18 cellular contexts compared by ENCODE assay signal in genomic region chr7:1917221-1918062, GRCh38.
DNase-seq lines count a peak whose midpoint lies in the region; ATAC-seq and TF ChIP-seq lines count a peak whose summit lies in the region.
"Had no signal": no experiment of that assay in that cellular context is flagged by ENCODE, and none has a peak within 500 bp of the region (broad histone marks: within the 10 kb centered on the region; RNA-seq: fewer than 3 reads in every experiment).

No MANE protein-coding gene starts in this region.

- peak overlapping the region; percentile 85 for H3K27ac Mint-ChIP-seq in stimulated activated naive B cell treated with anti-CD40 and anti-IgM and Interleukin-4, amounts not matched to agents 10 μg/mL and 1 μg/mL and 100 μg/mL, for 72 hours
- H3K27ac Mint-ChIP-seq: activated T-helper 17 cell treated with anti-CD3 and anti-CD28 coated beads, Interleukin-2, amount 50 U/mL, for 72 hours had no signal

- H4K20me1 ChIP-seq in PC-3 (ENCODE audit: low read length), result no peaks in the 10 kb centered on the region

- TF ChIP-seq CTCF in PC-3 (conservative IDR thresholded peaks at IDR 0.05; ENCODE audit: low read depth, low read length), result no peak

- peak; percentile 65 for DNase-seq in Right ventricle myocardium inferior (ENCODE audit: missing footprints)
- DNase-seq in cardiac septum (ENCODE audit: low spot score), result no peak
- DNase-seq in PC-3, result no peak
- DNase-seq in fibroblast of peridontal ligament (ENCODE audit: extremely low read depth), result peak; percentile 36
- no peak for DNase-seq in stimulated activated naive B cell treated with anti-CD40 and anti-IgM and Interleukin-4, amounts not matched to agents 10 μg/mL and 1 μg/mL and 100 μg/mL, for 72 hours
- DNase-seq in D341Med (ENCODE audit: low spot score), result no peak
- DNase-seq: activated CD8-positive, alpha-beta memory T cell treated with anti-CD3 and anti-CD28 coated beads for 24 hours; GF-D8; glutamatergic neuron; mesendoderm; NCI-H187 treated with DMSO at 0.1 percent for 48 hours; NCI-H774; WERI-Rb-1 had no signal

- no peaks in the 10 kb centered on the region for H3K27me3 Mint-ChIP-seq in stimulated activated naive B cell treated with anti-CD40 and anti-IgM and Interleukin-4, amounts not matched to agents 10 μg/mL and 1 μg/mL and 100 μg/mL, for 72 hours
- H3K27me3 Mint-ChIP-seq: activated T-helper 17 cell treated with anti-CD3 and anti-CD28 coated beads, Interleukin-2, amount 50 U/mL, for 72 hours had no signal

- H3K4me3 Mint-ChIP-seq in stimulated activated naive B cell treated with anti-CD40 and anti-IgM and Interleukin-4, amounts not matched to agents 10 μg/mL and 1 μg/mL and 100 μg/mL, for 72 hours, result peak overlapping the region in 1 of 2 donors; percentile 21
- H3K4me3 Mint-ChIP-seq: activated T-helper 17 cell treated with anti-CD3 and anti-CD28 coated beads, Interleukin-2, amount 50 U/mL, for 72 hours; neural crest cell had no signal

- intact Hi-C loops in Right ventricle myocardium inferior (cut with DNase I), result no loop called here
- intact Hi-C loops in cardiac septum (cut with DNase I), result no loop called here
- intact Hi-C loops in PC-3 (cut with micrococcal nuclease), result no loop called here

- no peak overlapping the region for H3K9ac ChIP-seq in PC-3 (ENCODE audit: low read length)

- no peaks in the 10 kb centered on the region for H3K27me3 ChIP-seq in PC-3 (ENCODE audit: low read length)

- BruUV-seq in PC-3 (replicated peaks; lab: Mats Ljungman, UMichigan), result no TSS peak

- H3K4me3 ChIP-seq in PC-3 (ENCODE audit: low read length), result no peak overlapping the region
- H3K4me3 ChIP-seq: HAP-1 had no signal

- CTCF ChIA-PET in PC-3 (lab: Charles Lee), result no interaction called here

- no peaks in the 10 kb centered on the region for H3F3A ChIP-seq in PC-3 (ENCODE audit: low read length, unreplicated experiment)

- peaks cover 33 to 41% of the 10 kb centered on the region in 2 donors for H3K4me1 Mint-ChIP-seq in stimulated activated naive B cell treated with anti-CD40 and anti-IgM and Interleukin-4, amounts not matched to agents 10 μg/mL and 1 μg/mL and 100 μg/mL, for 72 hours

- no peaks in the 10 kb centered on the region for H3K9me3 Mint-ChIP-seq in stimulated activated naive B cell treated with anti-CD40 and anti-IgM and Interleukin-4, amounts not matched to agents 10 μg/mL and 1 μg/mL and 100 μg/mL, for 72 hours
- H3K9me3 Mint-ChIP-seq: activated T-helper 17 cell treated with anti-CD3 and anti-CD28 coated beads, Interleukin-2, amount 50 U/mL, for 72 hours; neural crest cell had no signal

- no peak overlapping the region for H3K4me2 ChIP-seq in PC-3 (ENCODE audit: low read length)

- H3K4me1 ChIP-seq in PC-3 (ENCODE audit: insufficient read depth, low read length), result peaks cover 1% of the 10 kb centered on the region; the same call in 1 of the 2 replicates
- H3K4me1 ChIP-seq: HAP-1 had no signal

- H3K9me2 ChIP-seq in PC-3 (replicated peaks; ENCODE audit: low read length), result no peaks in the 10 kb centered on the region

- H3K36me3 Mint-ChIP-seq in stimulated activated naive B cell treated with anti-CD40 and anti-IgM and Interleukin-4, amounts not matched to agents 10 μg/mL and 1 μg/mL and 100 μg/mL, for 72 hours, result peaks cover 29 to 60% of the 10 kb centered on the region in 2 donors

- H2AFZ ChIP-seq in PC-3 (ENCODE audit: low read length), result no peak overlapping the region

- no peaks in the 10 kb centered on the region for H3K79me2 ChIP-seq in PC-3 (ENCODE audit: low read length)

- no peaks in the 10 kb centered on the region for H3K36me3 ChIP-seq in PC-3 (ENCODE audit: low read depth, low read length)
- H3K36me3 ChIP-seq: HAP-1, WERI-Rb-1 had no signal

- POLR2A ChIA-PET in PC-3 (lab: Charles Lee; ENCODE audit: unreplicated experiment), result no interaction called here

- H3K9me3 ChIP-seq in PC-3 (ENCODE audit: low read length), result no peaks in the 10 kb centered on the region
- H3K9me3 ChIP-seq: HAP-1 had no signal

- no peak overlapping the region for H3K27ac ChIP-seq in PC-3 (ENCODE audit: low read length)
- H3K27ac ChIP-seq: WERI-Rb-1 had no signal

- ATAC-seq in Right ventricle myocardium inferior (no peak), PC-3 (peak; percentile 56), HG02884 (IDR thresholded peaks at IDR 0.05; ENCODE audit: unreplicated experiment) (no peak), GM19328 (IDR thresholded peaks at IDR 0.05; ENCODE audit: unreplicated experiment) (no peak)
- ATAC-seq in stimulated activated naive B cell treated with anti-CD40 and anti-IgM and Interleukin-4, amounts not matched to agents 10 μg/mL and 1 μg/mL and 100 μg/mL, for 72 hours (replicated peaks), result no peak
- ATAC-seq: activated T-helper 17 cell treated with anti-CD3 and anti-CD28 coated beads, Interleukin-2, amount 50 U/mL, for 72 hours had no signal

Comparison
In these comparisons a context has a peak if more than half of its experiments do, and no peak if none do; other contexts are left out.
1. DNase-seq: peak in Right ventricle myocardium inferior (single experiment) and fibroblast of peridontal ligament (single experiment); none in cardiac septum (single experiment), PC-3 (single experiment), stimulated activated naive B cell treated with anti-CD40 and anti-IgM and Interleukin-4, amounts not matched to agents 10 μg/mL and 1 μg/mL and 100 μg/mL, for 72 hours (single experiment) and D341Med (single experiment).